ENCODE assay signal across 14 cellular contexts in genomic region chr7:117169907-117170306, GRCh38.
DNase-seq lines count a peak whose midpoint lies in the region; ATAC-seq, FAIRE-seq and TF ChIP-seq lines count a peak whose summit lies in the region.
"Had no signal": no experiment of that assay in that cellular context is flagged by ENCODE, and none has a peak within 500 bp of the region (broad histone marks: within the 10 kb centered on the region; RNA-seq: fewer than 3 reads in every experiment).

No MANE protein-coding gene starts in this region.

- H3K36me3 Mint-ChIP-seq in dendritic cell treated with granulocyte-macrophage colony-stimulating factor and Interleukin-4, amounts not matched to agents 40 ng/mL and 50 ng/mL, for 4 days (ENCODE audit: low read depth), result peaks cover 29% of the 10 kb centered on the region
- H3K36me3 Mint-ChIP-seq: activated naive CD4-positive, alpha-beta T cell treated with anti-CD3 and anti-CD28 coated beads, Interleukin-2, amount 10 ng/mL, durations not matched to agents 7 days and 5 days; WTC11 had no signal

- H3K9me3 ChIP-seq in stomach, result no peaks in the 10 kb centered on the region
- H3K9me3 ChIP-seq: esophagus squamous epithelium had no signal

- intact Hi-C loops in dendritic cell treated with granulocyte-macrophage colony-stimulating factor and Interleukin-4, amounts not matched to agents 40 ng/mL and 50 ng/mL, for 4 days (cut with micrococcal nuclease), result no loop called here
- intact Hi-C loops in stomach (cut with DNase I; ENCODE audit: low total_unique reads), result no loop called here

- no peak overlapping the region for H3K27ac ChIP-seq in stomach
- H3K27ac ChIP-seq: 22Rv1, esophagus squamous epithelium had no signal

- no peaks in the 10 kb centered on the region for H3K27me3 ChIP-seq in stomach
- H3K27me3 ChIP-seq: esophagus squamous epithelium had no signal

- no peaks in the 10 kb centered on the region for H3K27me3 Mint-ChIP-seq in dendritic cell treated with granulocyte-macrophage colony-stimulating factor and Interleukin-4, amounts not matched to agents 40 ng/mL and 50 ng/mL, for 4 days
- H3K27me3 Mint-ChIP-seq: activated naive CD4-positive, alpha-beta T cell treated with anti-CD3 and anti-CD28 coated beads, Interleukin-2, amount 10 ng/mL, durations not matched to agents 7 days and 5 days had no signal

- no peak overlapping the region for H3K4me3 ChIP-seq in stomach
- H3K4me3 ChIP-seq: esophagus squamous epithelium, lung had no signal

- H3K4me1 Mint-ChIP-seq in dendritic cell treated with granulocyte-macrophage colony-stimulating factor and Interleukin-4, amounts not matched to agents 40 ng/mL and 50 ng/mL, for 4 days (ENCODE audit: low read depth), result peaks cover 11% of the 10 kb centered on the region
- H3K4me1 Mint-ChIP-seq: activated naive CD4-positive, alpha-beta T cell treated with anti-CD3 and anti-CD28 coated beads, Interleukin-2, amount 10 ng/mL, durations not matched to agents 7 days and 5 days had no signal

- no peak for TF ChIP-seq CTCF in stomach (IDR thresholded peaks at IDR 0.05)

- TF ChIP-seq POLR2A in stomach (IDR thresholded peaks at IDR 0.05) (no peak), GM12891 (IDR thresholded peaks at IDR 0.05; ENCODE audit: low read depth, low read length) (no peak)

- no peak for FAIRE-seq in GM12891 (lab: Jason Lieb, UNC)

- DNase-seq in DMS153 (lab: John Stamatoyannopoulos, UW) (peak; percentile 6), DMS153 treated with DMSO at 0.1 percent for 48 hours (lab: John Stamatoyannopoulos, UW; ENCODE audit: unreplicated experiment) (no peak), NCI-H774 (lab: John Stamatoyannopoulos, UW) (peak; percentile 24), stomach (peak; percentile 34), GM12891 (ENCODE audit: insufficient read length, low spot score) (no peak)
- no peak for DNase-seq in central memory CD4-positive, alpha-beta T cell
- DNase-seq: activated naive CD4-positive, alpha-beta T cell treated with anti-CD3 and anti-CD28 coated beads, Interleukin-2, amount 10 ng/mL, durations not matched to agents 7 days and 5 days; esophagus squamous epithelium; NCI-H187 had no signal

- H3K36me3 ChIP-seq in stomach, result peaks cover 0 to 32% (median 19%) of the 10 kb centered on the region in 4 donors

- H3K9me3 Mint-ChIP-seq in dendritic cell treated with granulocyte-macrophage colony-stimulating factor and Interleukin-4, amounts not matched to agents 40 ng/mL and 50 ng/mL, for 4 days, result no peaks in the 10 kb centered on the region
- H3K9me3 Mint-ChIP-seq: activated naive CD4-positive, alpha-beta T cell treated with anti-CD3 and anti-CD28 coated beads, Interleukin-2, amount 10 ng/mL, durations not matched to agents 7 days and 5 days; WTC11 had no signal

- 50 to 65% (median 53%) methylated on average over 4 of the region's 4 CpGs for WGBS in stomach, 5 donors

- ATAC-seq in HG03097 (IDR thresholded peaks at IDR 0.05; ENCODE audit: low FRiP score, unreplicated experiment), result no peak
- ATAC-seq: WTC11 had no signal

- H3K4me3 Mint-ChIP-seq in dendritic cell treated with granulocyte-macrophage colony-stimulating factor and Interleukin-4, amounts not matched to agents 40 ng/mL and 50 ng/mL, for 4 days, result no peak overlapping the region
- H3K4me3 Mint-ChIP-seq: activated naive CD4-positive, alpha-beta T cell treated with anti-CD3 and anti-CD28 coated beads, Interleukin-2, amount 10 ng/mL, durations not matched to agents 7 days and 5 days; WTC11 had no signal

- peaks cover 0 to 9% (median 4%) of the 10 kb centered on the region in 4 donors for H3K4me1 ChIP-seq in stomach
- H3K4me1 ChIP-seq: esophagus squamous epithelium had no signal

- H3K27ac Mint-ChIP-seq in dendritic cell treated with granulocyte-macrophage colony-stimulating factor and Interleukin-4, amounts not matched to agents 40 ng/mL and 50 ng/mL, for 4 days, result peak overlapping the region; percentile 0
- H3K27ac Mint-ChIP-seq: WTC11 had no signal

- TF ChIP-seq EP300 in stomach (IDR thresholded peaks at IDR 0.05), result no peak

TF ChIP-seq in GM12891, 5 proteins besides CTCF, POLR2A, EP300 and RAD21:
- no peak for TF ChIP-seq POLR2AphosphoS5 (IDR thresholded peaks at IDR 0.05; ENCODE audit: low read depth, low read length)
- no peak for TF ChIP-seq TAF1 (IDR thresholded peaks at IDR 0.05; ENCODE audit: low read depth, low read length)
- no peak for TF ChIP-seq POU2F2 (IDR thresholded peaks at IDR 0.05; ENCODE audit: low read depth, low read length)
- TF ChIP-seq PAX5 (IDR thresholded peaks at IDR 0.05; ENCODE audit: insufficient read depth, low read length, severe bottlenecking), result no peak
- no peak for TF ChIP-seq SPI1 (IDR thresholded peaks at IDR 0.05; ENCODE audit: low read depth, low read length)

Comparison
In these comparisons a context has a peak if more than half of its experiments do, and no peak if none do; other contexts are left out.
1. DNase-seq: peak in DMS153 (single experiment), NCI-H774 (single experiment) and stomach (single experiment); none in DMS153 treated with DMSO at 0.1 percent for 48 hours (single experiment), GM12891 (single experiment) and central memory CD4-positive, alpha-beta T cell (single experiment).